In the genomic region with DNA sequence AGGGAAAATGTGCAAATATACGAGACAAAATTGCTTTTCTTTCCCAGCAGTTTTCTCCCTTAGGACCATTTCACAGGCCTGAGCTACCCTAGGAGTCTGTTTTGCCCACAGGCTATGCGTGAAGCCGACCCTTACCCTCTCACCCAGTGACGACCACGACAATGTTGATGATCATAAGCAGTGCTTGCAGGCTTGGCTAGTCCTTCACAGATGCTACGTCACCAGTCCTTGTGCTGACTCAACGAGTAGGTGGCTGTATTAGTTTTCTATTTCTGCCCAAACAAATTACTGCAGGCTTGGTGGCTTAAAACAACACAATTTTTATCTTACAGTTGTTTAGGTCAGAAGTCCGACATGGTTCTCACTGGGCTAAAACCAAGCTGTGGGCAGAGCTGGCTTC, we compare ENCODE assay signal across 15 cellular contexts.
DNase-seq lines count a peak whose midpoint lies in the region; ATAC-seq and TF ChIP-seq lines count a peak whose summit lies in the region.
"Had no signal": no experiment of that assay in that cellular context is flagged by ENCODE, and none has a peak within 500 bp of the region (broad histone marks: within the 10 kb centered on the region; RNA-seq: fewer than 3 reads in every experiment).

No MANE protein-coding gene starts in this region.

- H3K9me3 ChIP-seq in aorta (ENCODE audit: control insufficient read depth, low read length), result no peaks in the 10 kb centered on the region
- H3K9me3 ChIP-seq: BE2C had no signal

- H3K4me3 ChIP-seq in cardiac fibroblast (replicated peaks in 1 of 2; ENCODE audit: low read depth in 2 of 2, low read length in 2 of 2) (no peak overlapping the region), aorta (ENCODE audit: low read length in 2 of 2) (no peak overlapping the region)
- H3K4me3 ChIP-seq: GM23338, PC-9 had no signal

- WGBS in aorta, 2 donors, result 69 to 71% methylated on average over 8 of the region's 8 CpGs

- H3K27me3 ChIP-seq in aorta (ENCODE audit: control insufficient read depth in 1 of 2, insufficient read depth in 2 of 2, low read length in 1 of 2) (no peaks in the 10 kb centered on the region), foreskin keratinocyte (no peaks in the 10 kb centered on the region)
- H3K27me3 ChIP-seq: BE2C had no signal

- no peaks in the 10 kb centered on the region for H3K36me3 ChIP-seq in aorta (ENCODE audit: control insufficient read depth in 1 of 2, insufficient read depth in 2 of 2, low read length in 1 of 2)
- H3K36me3 ChIP-seq: BE2C had no signal

- peak; percentile 53 for ATAC-seq in aorta (ENCODE audit: low FRiP score)
- ATAC-seq in HG03460 (IDR thresholded peaks at IDR 0.05; ENCODE audit: unreplicated experiment), result no peak
- ATAC-seq in foreskin keratinocyte, result no peak
- ATAC-seq in GM18867 (IDR thresholded peaks at IDR 0.05; ENCODE audit: unreplicated experiment), result no peak
- ATAC-seq: GM23338 had no signal

- TF ChIP-seq CTCF in cardiac fibroblast (IDR thresholded peaks at IDR 0.05; ENCODE audit: low read depth, low read length) (no peak), foreskin keratinocyte (conservative IDR thresholded peaks at IDR 0.05) (no peak)

- H3K27ac ChIP-seq in aorta (ENCODE audit: low read depth in 1 of 2, low read length in 2 of 2) (no peak overlapping the region), foreskin keratinocyte (no peak overlapping the region)
- H3K27ac ChIP-seq: PC-9 had no signal

- intact Hi-C loops in aorta (cut with DNase I), result no loop called here

- DNase-seq in LHCN-M2 (ENCODE audit: low read depth) (peak; percentile 19), cardiac fibroblast (ENCODE audit: low read depth in 2 of 2) (peak; percentile 6 to 45), iris pigment epithelial cell (ENCODE audit: low read depth) (peak; percentile 67), aorta (no peak), foreskin keratinocyte (no peak)
- DNase-seq: BE2C; CD4-positive, alpha-beta T cell; KBM-7; NCI-H1436 treated with DMSO at 0.1 percent for 48 hours; NCI-H2029 treated with DMSO at 0.1 percent for 48 hours; NCI-H510A; PC-9 had no signal

- H3K4me1 ChIP-seq in aorta (ENCODE audit: control insufficient read depth in 1 of 2, insufficient read depth in 2 of 2, low read length in 2 of 2) (no peaks in the 10 kb centered on the region), foreskin keratinocyte (no peaks in the 10 kb centered on the region)
- H3K4me1 ChIP-seq: BE2C had no signal

Comparison
In these comparisons a context has a peak if more than half of its experiments do, and no peak if none do; other contexts are left out.
1. DNase-seq: peak in LHCN-M2 (single experiment), cardiac fibroblast (2 of 2) and iris pigment epithelial cell (single experiment); none in aorta (0 of 2) and foreskin keratinocyte (0 of 2).